22 cellular contexts compared by ENCODE assay signal in genomic region chr20:60372282-60372681, GRCh38.
"Had no signal": no experiment of that assay in that cellular context is flagged by ENCODE, and none has a peak within 500 bp of the region (broad histone marks: within the 10 kb centered on the region; RNA-seq: fewer than 3 reads in every experiment).

No MANE protein-coding gene starts in this region.

- H3K27ac ChIP-seq: epithelial cell of prostate, gastroesophageal sphincter, neutrophil, ovary, prostate gland, right atrium auricular region, spleen, upper lobe of left lung had no signal

- ATAC-seq: activated T-cell treated with anti-CD3 and anti-CD28 coated beads, Interleukin-2, amount 50 U/mL, for 72 hours; gastroesophageal sphincter had no signal

- DNase-seq: activated CD4-positive, alpha-beta memory T cell treated with anti-CD3 and anti-CD28 coated beads for 36 hours; activated CD4-positive, alpha-beta T cell treated with anti-CD3 and anti-CD28 coated beads for 48 hours; activated effector memory CD4-positive, alpha-beta T cell treated with Interleukin-2 at 50 U/mL for 16 hours; activated naive CD4-positive, alpha-beta T cell treated with anti-CD3 and anti-CD28 coated beads for 36 hours; activated naive CD8-positive, alpha-beta T cell treated with anti-CD3 and anti-CD28 coated beads, Interleukin-2, amount 10 ng/mL, durations not matched to agents 7 days and 5 days; activated T-cell treated with anti-CD3 and anti-CD28 coated beads, Interleukin-2, amount 50 U/mL, for 72 hours; amygdala; cerebellar nuclear complex; cortex of kidney; head of caudate nucleus; hypothalamus; midbrain; ovary; spleen; stimulated activated CD4-positive, alpha-beta T cell treated with anti-CD3 and anti-CD28 coated beads, Interleukin-4, amount 100 ng/mL, for 24 hours; stimulated activated naive CD4-positive, alpha-beta T cell treated with Interleukin-2 at 50 U/mL for 16 hours; upper lobe of left lung had no signal
